Comparison of ENCODE assay signal across 10 cellular contexts in the genomic region with DNA sequence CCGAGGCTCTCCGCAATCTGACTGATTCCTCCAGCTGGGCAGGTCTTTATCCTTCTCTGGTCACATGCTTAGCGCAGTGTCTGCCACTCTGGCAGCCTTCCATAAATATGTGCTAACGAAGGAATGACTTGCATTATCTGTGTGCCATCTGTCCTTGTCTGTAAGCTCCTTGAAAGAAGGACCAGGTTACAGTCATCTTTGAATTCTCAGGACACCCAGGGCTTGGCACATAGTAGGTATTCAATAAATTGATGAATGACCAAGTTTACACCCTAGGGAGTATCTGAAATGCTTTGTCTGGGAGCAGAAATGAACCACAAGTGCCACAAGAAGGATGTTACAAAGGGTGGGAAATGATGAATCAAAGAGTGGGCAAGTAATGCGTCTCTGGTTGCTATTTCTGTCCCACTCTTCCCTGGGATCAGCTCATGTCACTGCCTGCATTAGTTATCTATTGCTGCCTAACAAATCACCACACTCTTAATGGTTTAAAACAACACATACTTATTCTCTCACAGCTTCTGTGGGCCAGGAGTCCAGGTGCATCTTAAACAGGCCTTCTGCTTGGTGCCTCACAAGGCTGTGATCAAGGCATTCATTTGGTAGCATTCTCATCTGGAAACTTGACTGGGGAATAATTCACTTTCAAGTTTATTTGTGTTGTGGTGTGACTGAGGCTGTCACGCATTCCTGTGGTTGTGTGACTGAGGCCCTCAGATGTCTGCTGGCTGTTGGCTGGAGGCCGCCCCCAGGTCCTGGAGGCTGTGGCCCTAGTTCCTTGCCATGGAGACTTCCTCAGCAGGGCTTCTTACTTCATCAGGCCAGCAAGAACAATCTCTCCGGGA. TPM values are rescaled to one million over a fixed set of nuclear protein-coding genes. Genes with fewer than 3 reads are reported as not detected.
DNase-seq lines count a peak whose midpoint lies in the region; ATAC-seq, FAIRE-seq and TF ChIP-seq lines count a peak whose summit lies in the region.
"Had no signal": no experiment of that assay in that cellular context is flagged by ENCODE, and none has a peak within 500 bp of the region (broad histone marks: within the 10 kb centered on the region; RNA-seq: fewer than 3 reads in every experiment).

No MANE protein-coding gene starts in this region.

- in situ Hi-C loops in Caki2 (cut with HindIII; ENCODE audit: low pct_unique_long_range_greater_than_20kb, low sequenced_read_pairs): no loop called here

- ATAC-seq in GM19438 (IDR thresholded peaks at IDR 0.05; ENCODE audit: low read depth, unreplicated experiment): peak; percentile 79

- no peak for TF ChIP-seq CTCF in epithelial cell of esophagus (IDR thresholded peaks at IDR 0.05; ENCODE audit: insufficient read depth, low read depth, low read length, missing control alignments)

- DNase-seq in Caki2 (ENCODE audit: low read depth): peak; percentile 38
- peak; percentile 19 for DNase-seq in HTR-8/SVneo (ENCODE audit: insufficient read length, low spot score)
- peak; percentile 5 for DNase-seq in epithelial cell of esophagus (ENCODE audit: low read depth)
- no peak for DNase-seq in KG1 (lab: John Stamatoyannopoulos, UW)
- DNase-seq in globus pallidus (ENCODE audit: low spot score): no peak
- DNase-seq in pons (ENCODE audit: low spot score): no peak
- DNase-seq in activated CD4-positive, alpha-beta T cell treated with anti-CD3 and anti-CD28 coated beads, Interleukin-2, amount 50 U/mL, for 4 hours: no peak
- DNase-seq: NCI-H226 had no signal

- H3K4me3 ChIP-seq in epithelial cell of esophagus (ENCODE audit: low read length): no peak overlapping the region

- peak; percentile 13 for FAIRE-seq in HTR-8/SVneo (lab: Jason Lieb, UNC)
- FAIRE-seq: GM12891 had no signal

RNA-seq across cellular contexts. Expression of a gene that starts 16.6 kb away (rescaled TPM):
- total RNA-seq in Caki2 (2014; rRNA removed; shearing (Covaris generic); ENCODE audit: low replicate concordance): not detected in 2 replicates

Comparison
In these comparisons a context has a peak if more than half of its experiments do, and no peak if none do; other contexts are left out.
1. DNase-seq: peak in Caki2 (single experiment), HTR-8/SVneo (single experiment) and epithelial cell of esophagus (single experiment); none in KG1 (single experiment), globus pallidus (single experiment), pons (single experiment) and activated CD4-positive, alpha-beta T cell treated with anti-CD3 and anti-CD28 coated beads, Interleukin-2, amount 50 U/mL, for 4 hours (0 of 2).